12 cellular contexts compared by ENCODE assay signal in genomic region chr16:57013902-57014301, GRCh38. TPM values are rescaled to one million over a fixed set of nuclear protein-coding genes. Genes with fewer than 3 reads are reported as not detected.
A peak's percentile ranks its signal among the peaks of the same experiment; 100 is the strongest.
DNase-seq lines count a peak whose midpoint lies in the region; ATAC-seq and TF ChIP-seq lines count a peak whose summit lies in the region.
"Had no signal": no experiment of that assay in that cellular context is flagged by ENCODE, and none has a peak within 500 bp of the region (broad histone marks: within the 10 kb centered on the region; RNA-seq: fewer than 3 reads in every experiment).

No MANE protein-coding gene starts in this region.

- intact Hi-C loops in adrenal gland (cut with DNase I) (no loop called here), testis (cut with DNase I; ENCODE audit: low total_unique reads) (no loop called here)

- H3K4me2 ChIP-seq in Karpas-422 (ENCODE audit: low read depth, low read length, poor library complexity, severe bottlenecking) = peak overlapping the region; percentile 7
- no peak overlapping the region for H3K4me2 ChIP-seq in GM23338

- H3K27ac Mint-ChIP-seq in T-helper 1 cell treated with Interleukin-12 subunit alpha and Interleukin-12 subunit beta and Interleukin-4 antibody, amounts not matched to agents 30 μg/mL and 1 μg/mL, for 36 hours = peak overlapping the region; percentile 85
- H3K27ac Mint-ChIP-seq in GM23338 = no peak overlapping the region

- H3K79me2 ChIP-seq in Karpas-422 (ENCODE audit: low read length) (peaks cover 54% of the 10 kb centered on the region), GM23338 (replicated peaks; ENCODE audit: insufficient read depth) (no peaks in the 10 kb centered on the region)

- H3K9me3 ChIP-seq in Karpas-422 (ENCODE audit: low read length) = no peaks in the 10 kb centered on the region
- H3K9me3 ChIP-seq in adrenal gland (replicated peaks in 1 of 3) = no peaks in the 10 kb centered on the region
- no peaks in the 10 kb centered on the region for H3K9me3 ChIP-seq in neutrophil
- H3K9me3 ChIP-seq in testis = no peaks in the 10 kb centered on the region
- H3K9me3 ChIP-seq: ascending aorta had no signal

- peaks cover 64% of the 10 kb centered on the region for H3K4me1 Mint-ChIP-seq in T-helper 1 cell treated with Interleukin-12 subunit alpha and Interleukin-12 subunit beta and Interleukin-4 antibody, amounts not matched to agents 30 μg/mL and 1 μg/mL, for 36 hours (ENCODE audit: low read depth)
- peaks cover 10% of the 10 kb centered on the region; the same call in 2 of the 3 replicates for H3K4me1 Mint-ChIP-seq in GM23338

- ATAC-seq in GM23338 = no peak

- H3K27me3 Mint-ChIP-seq in T-helper 1 cell treated with Interleukin-12 subunit alpha and Interleukin-12 subunit beta and Interleukin-4 antibody, amounts not matched to agents 30 μg/mL and 1 μg/mL, for 36 hours (ENCODE audit: low read depth) = no peaks in the 10 kb centered on the region
- peaks cover 3% of the 10 kb centered on the region for H3K27me3 Mint-ChIP-seq in GM23338 (ENCODE audit: insufficient read depth, low read depth, poor library complexity)

- TF ChIP-seq POLR2A in adrenal gland (IDR thresholded peaks at IDR 0.05) (no peak), testis (IDR thresholded peaks at IDR 0.05) (no peak)

- H3K27ac ChIP-seq in Karpas-422 (ENCODE audit: low read length) (peak overlapping the region; percentile 87), adrenal gland (peak overlapping the region in 3 of 5 donors; percentile 3 to 52 (median 36)), neutrophil (peak overlapping the region; percentile 68), GM23338 (ENCODE audit: low read depth) (no peak overlapping the region), testis (no peak overlapping the region)
- H3K27ac ChIP-seq: ascending aorta had no signal

- TF ChIP-seq CTCF in adrenal gland (IDR thresholded peaks at IDR 0.05) = no peak
- no peak for TF ChIP-seq CTCF in neutrophil (IDR thresholded peaks at IDR 0.05)
- no peak for TF ChIP-seq CTCF in GM23338 (conservative IDR thresholded peaks at IDR 0.05; ENCODE audit: low read depth in 2 of 2)
- no peak for TF ChIP-seq CTCF in testis (IDR thresholded peaks at IDR 0.05)

- H4K20me1 ChIP-seq in Karpas-422 (ENCODE audit: insufficient read depth, low read depth, low read length) (no peaks in the 10 kb centered on the region), GM23338 (replicated peaks; ENCODE audit: insufficient read depth) (no peaks in the 10 kb centered on the region)

- H3K4me1 ChIP-seq in Karpas-422 (ENCODE audit: low read length) (peaks cover 69% of the 10 kb centered on the region), adrenal gland (replicated peaks in 1 of 2) (peaks cover 0 to 3% of the 10 kb centered on the region in 2 donors), neutrophil (ENCODE audit: control insufficient read depth in 1 of 2, insufficient read depth in 1 of 2, low read depth in 1 of 2, low read length in 1 of 2) (peaks cover 13 to 17% of the 10 kb centered on the region in 2 experiments), GM23338 (ENCODE audit: insufficient read depth) (peaks cover 5% of the 10 kb centered on the region; the same call in 1 of the 2 replicates), testis (no peaks in the 10 kb centered on the region)
- H3K4me1 ChIP-seq: ascending aorta had no signal

- DNase-seq in T-helper 1 cell (no peak), Karpas-422 (peak; percentile 56), adrenal gland (no peak), GM23338 (ENCODE audit: low spot score) (no peak), NCI-H187 (lab: John Stamatoyannopoulos, UW) (no peak), testis (no peak)
- DNase-seq: 8988T, DMS 273 treated with DMSO at 0.1 percent for 48 hours, KG1 had no signal

- peaks cover 53% of the 10 kb centered on the region for H3K36me3 Mint-ChIP-seq in T-helper 1 cell treated with Interleukin-12 subunit alpha and Interleukin-12 subunit beta and Interleukin-4 antibody, amounts not matched to agents 30 μg/mL and 1 μg/mL, for 36 hours (ENCODE audit: low read depth)
- no peaks in the 10 kb centered on the region for H3K36me3 Mint-ChIP-seq in GM23338 (ENCODE audit: low read depth)

- no peak overlapping the region for H3K9ac ChIP-seq in Karpas-422 (ENCODE audit: low read length)

- no peak overlapping the region for H2AFZ ChIP-seq in Karpas-422 (ENCODE audit: low read length)
- H2AFZ ChIP-seq in GM23338 = no peak overlapping the region

- H3F3A ChIP-seq in GM23338 (replicated peaks; ENCODE audit: low read depth) = no peaks in the 10 kb centered on the region

- peaks cover 12% of the 10 kb centered on the region for H3K36me3 ChIP-seq in Karpas-422 (ENCODE audit: insufficient read depth, low read length)
- no peaks in the 10 kb centered on the region for H3K36me3 ChIP-seq in adrenal gland (replicated peaks in 1 of 2)
- peaks cover 24% of the 10 kb centered on the region for H3K36me3 ChIP-seq in neutrophil
- H3K36me3 ChIP-seq in GM23338 (ENCODE audit: insufficient read depth) = no peaks in the 10 kb centered on the region
- no peaks in the 10 kb centered on the region for H3K36me3 ChIP-seq in testis (ENCODE audit: low read depth, missing control alignments)

- H3K9me3 Mint-ChIP-seq in T-helper 1 cell treated with Interleukin-12 subunit alpha and Interleukin-12 subunit beta and Interleukin-4 antibody, amounts not matched to agents 30 μg/mL and 1 μg/mL, for 36 hours = no peaks in the 10 kb centered on the region
- no peaks in the 10 kb centered on the region for H3K9me3 Mint-ChIP-seq in GM23338

- H3K9me2 ChIP-seq in Karpas-422 (replicated peaks; ENCODE audit: insufficient read depth, low read length) = no peaks in the 10 kb centered on the region
- no peaks in the 10 kb centered on the region for H3K9me2 ChIP-seq in GM23338 (ENCODE audit: insufficient read depth)

- H3K27me3 ChIP-seq in Karpas-422 (ENCODE audit: low read length) = no peaks in the 10 kb centered on the region
- no peaks in the 10 kb centered on the region for H3K27me3 ChIP-seq in adrenal gland
- H3K27me3 ChIP-seq in neutrophil = no peaks in the 10 kb centered on the region
- no peaks in the 10 kb centered on the region for H3K27me3 ChIP-seq in GM23338 (ENCODE audit: insufficient read depth)
- H3K27me3 ChIP-seq in testis = no peaks in the 10 kb centered on the region
- H3K27me3 ChIP-seq: ascending aorta had no signal

- 86 to 96% (median 91%) methylated on average over 2 of the region's 2 CpGs for WGBS in adrenal gland, 4 donors
- 89 to 91% methylated on average over 2 of the region's 2 CpGs for WGBS in testis, 2 donors

- no peak overlapping the region for H3K4me3 ChIP-seq in Karpas-422 (ENCODE audit: low read length)
- H3K4me3 ChIP-seq in adrenal gland = no peak overlapping the region
- H3K4me3 ChIP-seq in neutrophil (ENCODE audit: low read depth in 1 of 2, low read length in 1 of 2) = no peak overlapping the region
- no peak overlapping the region for H3K4me3 ChIP-seq in GM23338
- no peak overlapping the region for H3K4me3 ChIP-seq in testis
- H3K4me3 ChIP-seq: ascending aorta had no signal

- H3K4me3 Mint-ChIP-seq in T-helper 1 cell treated with Interleukin-12 subunit alpha and Interleukin-12 subunit beta and Interleukin-4 antibody, amounts not matched to agents 30 μg/mL and 1 μg/mL, for 36 hours = peak overlapping the region; percentile 73
- H3K4me3 Mint-ChIP-seq in GM23338 = no peak overlapping the region

TF ChIP-seq in GM23338, 12 proteins besides CTCF, POLR2A, EP300 and RAD21 (continues in another document):
- TF ChIP-seq, protein P1, sequence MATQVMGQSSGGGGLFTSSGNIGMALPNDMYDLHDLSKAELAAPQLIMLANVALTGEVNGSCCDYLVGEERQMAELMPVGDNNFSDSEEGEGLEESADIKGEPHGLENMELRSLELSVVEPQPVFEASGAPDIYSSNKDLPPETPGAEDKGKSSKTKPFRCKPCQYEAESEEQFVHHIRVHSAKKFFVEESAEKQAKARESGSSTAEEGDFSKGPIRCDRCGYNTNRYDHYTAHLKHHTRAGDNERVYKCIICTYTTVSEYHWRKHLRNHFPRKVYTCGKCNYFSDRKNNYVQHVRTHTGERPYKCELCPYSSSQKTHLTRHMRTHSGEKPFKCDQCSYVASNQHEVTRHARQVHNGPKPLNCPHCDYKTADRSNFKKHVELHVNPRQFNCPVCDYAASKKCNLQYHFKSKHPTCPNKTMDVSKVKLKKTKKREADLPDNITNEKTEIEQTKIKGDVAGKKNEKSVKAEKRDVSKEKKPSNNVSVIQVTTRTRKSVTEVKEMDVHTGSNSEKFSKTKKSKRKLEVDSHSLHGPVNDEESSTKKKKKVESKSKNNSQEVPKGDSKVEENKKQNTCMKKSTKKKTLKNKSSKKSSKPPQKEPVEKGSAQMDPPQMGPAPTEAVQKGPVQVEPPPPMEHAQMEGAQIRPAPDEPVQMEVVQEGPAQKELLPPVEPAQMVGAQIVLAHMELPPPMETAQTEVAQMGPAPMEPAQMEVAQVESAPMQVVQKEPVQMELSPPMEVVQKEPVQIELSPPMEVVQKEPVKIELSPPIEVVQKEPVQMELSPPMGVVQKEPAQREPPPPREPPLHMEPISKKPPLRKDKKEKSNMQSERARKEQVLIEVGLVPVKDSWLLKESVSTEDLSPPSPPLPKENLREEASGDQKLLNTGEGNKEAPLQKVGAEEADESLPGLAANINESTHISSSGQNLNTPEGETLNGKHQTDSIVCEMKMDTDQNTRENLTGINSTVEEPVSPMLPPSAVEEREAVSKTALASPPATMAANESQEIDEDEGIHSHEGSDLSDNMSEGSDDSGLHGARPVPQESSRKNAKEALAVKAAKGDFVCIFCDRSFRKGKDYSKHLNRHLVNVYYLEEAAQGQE (IDR thresholded peaks at IDR 0.05; ENCODE audit: unreplicated experiment) = no peak
- no peak for TF ChIP-seq POLR2AphosphoS5 (IDR thresholded peaks at IDR 0.05; ENCODE audit: low read depth)

RNA-seq across cellular contexts. Expression of gene NLRC5, which starts 24.5 kb away (rescaled TPM):
- total RNA-seq in Karpas-422 (2014; rRNA removed; shearing (Covaris generic); ENCODE audit: low replicate concordance) = 103 and 116 TPM in 2 replicates
- total RNA-seq in adrenal gland (10 to 100 TPM; 10.4 to 44.8 (median 26.6) TPM), testis (10 to 100 TPM; 12.0 to 14.9 TPM)
- polyA plus RNA-seq in adrenal gland (10 to 100 TPM; 14.7 to 89.0 (median 58.6) TPM), GM23338 (2016; fragmentation: Nextera tagmentation; extraction: Ambion mirVana) (1.4 and 2.3 TPM in 2 replicates), testis (ENCODE audit: insufficient read depth, low read depth, low replicate concordance) (10.3 TPM)
- 3.9 and 8.1 TPM in 2 replicates for total RNA-seq in GM23338 (2014; rRNA removed; shearing (Covaris generic))

RNA-seq across cellular contexts. Expression of gene CETP, which starts 52.2 kb away (rescaled TPM):
- 0.32 and 0.48 TPM in 2 replicates for total RNA-seq in Karpas-422 (2014; rRNA removed; shearing (Covaris generic); ENCODE audit: low replicate concordance)
- total RNA-seq in adrenal gland = 1 to 10 TPM; 1.3 to 7.9 (median 2.8) TPM
- 1 to 10 TPM; 1.2 to 4.1 (median 2.3) TPM for polyA plus RNA-seq in adrenal gland
- not detected in 2 replicates for total RNA-seq in GM23338 (2014; rRNA removed; shearing (Covaris generic))
- 0.12 TPM in 1 of 2 replicates, not detected in the other for polyA plus RNA-seq in GM23338 (2016; fragmentation: Nextera tagmentation; extraction: Ambion mirVana)
- total RNA-seq in testis = under 1 TPM; 0.24 to 0.50 TPM
- 0.69 TPM for polyA plus RNA-seq in testis (ENCODE audit: insufficient read depth, low read depth, low replicate concordance)
- total RNA-seq: ascending aorta had no signal

Comparison
In these comparisons a context has a peak if more than half of its experiments do, and no peak if none do; other contexts are left out.
1. H3K27ac ChIP-seq: peak in Karpas-422 (single experiment), adrenal gland (3 of 5) and neutrophil (single experiment); none in GM23338 (single experiment) and testis (0 of 2).